In genomic region chr17:31487063-31487647, GRCh38 we compare ENCODE assay signal across 1 cellular context.
TF ChIP-seq lines count a peak whose summit lies in the region.

No MANE protein-coding gene starts in this region.

TF ChIP-seq in HEK293, 187 proteins besides CTCF, POLR2A, EP300 and RAD21 (continued from another document):
- TF ChIP-seq PATZ1 (tag by site-specific recombination; IDR thresholded peaks at IDR 0.05) (0 out of 2 replicates have a peak, but pooled peaks have one; percentile 77), EGR2 (tag by site-specific recombination; IDR thresholded peaks at IDR 0.05; ENCODE audit: low read depth) (peak; percentile 95), ZFHX2 (tag by site-specific recombination; conservative IDR thresholded peaks at IDR 0.05) (peak; percentile 95), OVOL3 (tag by site-specific recombination; IDR thresholded peaks at IDR 0.05) (no peak), ZNF335 (tag by site-specific recombination; conservative IDR thresholded peaks at IDR 0.05) (peak; percentile 81)
TF ChIP-seq in HEK293: peak in this region for 7.
